In genomic region chr1:51312718-51313117, GRCh38 we compare ENCODE assay signal across 17 cellular contexts. TPM values are rescaled to one million over a fixed set of nuclear protein-coding genes. Genes with fewer than 3 reads are reported as not detected.
DNase-seq lines count a peak whose midpoint lies in the region; ATAC-seq, FAIRE-seq and TF ChIP-seq lines count a peak whose summit lies in the region.
"Had no signal": no experiment of that assay in that cellular context is flagged by ENCODE, and none has a peak within 500 bp of the region (broad histone marks: within the 10 kb centered on the region; RNA-seq: fewer than 3 reads in every experiment).

No MANE protein-coding gene starts in this region.

- no peak overlapping the region for H4K91ac ChIP-seq in neuronal stem cell (ENCODE audit: low read depth, low read length, poor library complexity)

- H4K8ac ChIP-seq in neuronal stem cell (ENCODE audit: low read depth, low read length): no peak overlapping the region

- FAIRE-seq in A549 (lab: Jason Lieb, UNC) (no peak), RCC 7860 (lab: Jason Lieb, UNC) (no peak)
- FAIRE-seq: GM18507, HepG2, HTR-8/SVneo had no signal

- H3K4me2 ChIP-seq in A549 (no peak overlapping the region), neuronal stem cell (ENCODE audit: insufficient read depth, low read length, poor library complexity, severe bottlenecking) (no peak overlapping the region), SK-N-SH (no peak overlapping the region)

- H2AK5ac ChIP-seq in neuronal stem cell (ENCODE audit: low read depth, low read length): no peak overlapping the region

- peaks cover 31% of the 10 kb centered on the region for H3K4me1 ChIP-seq in A549
- no peaks in the 10 kb centered on the region for H3K4me1 ChIP-seq in endodermal cell (ENCODE audit: control insufficient read depth, insufficient read depth, low read length)
- peaks cover 2 to 9% of the 10 kb centered on the region in 2 donors for H3K4me1 ChIP-seq in neuronal stem cell (ENCODE audit: control insufficient read depth in 2 of 2, insufficient read depth in 1 of 2, low read depth in 1 of 2, low read length in 2 of 2)
- H3K4me1 ChIP-seq in SK-N-SH (ENCODE audit: control insufficient read depth in 1 of 2, insufficient read depth in 2 of 2, low read depth in 1 of 2, low read length in 1 of 2): peaks cover 0 to 10% of the 10 kb centered on the region in 2 experiments; a peak in 3 of 4 replicates
- H3K4me1 ChIP-seq: HAP-1 had no signal

- peaks cover 4% of the 10 kb centered on the region for H3K27me3 Mint-ChIP-seq in T-helper 17 cell
- no peaks in the 10 kb centered on the region for H3K27me3 Mint-ChIP-seq in endodermal cell (ENCODE audit: insufficient read depth)
- H3K27me3 Mint-ChIP-seq: CD4-positive, alpha-beta T cell had no signal

- no peak for TF ChIP-seq EP300 in A549 (IDR thresholded peaks at IDR 0.05)
- TF ChIP-seq EP300 in SK-N-SH (IDR thresholded peaks at IDR 0.05; ENCODE audit: borderline replicate concordance in 1 of 2, low read depth in 1 of 2, low read length in 1 of 2): no peak

- no peak overlapping the region for H2BK5ac ChIP-seq in neuronal stem cell (ENCODE audit: low read length)

- no peak overlapping the region for H3K23ac ChIP-seq in neuronal stem cell (ENCODE audit: low read depth, low read length, poor library complexity)

- no peaks in the 10 kb centered on the region for H3K79me1 ChIP-seq in neuronal stem cell (ENCODE audit: low read depth, low read length)

- H3K9me3 ChIP-seq in A549 (no peaks in the 10 kb centered on the region), T-helper 17 cell (ENCODE audit: control insufficient read depth, low read length, poor library complexity, severe bottlenecking) (no peaks in the 10 kb centered on the region), endodermal cell (ENCODE audit: control insufficient read depth, low read length) (no peaks in the 10 kb centered on the region), neuronal stem cell (replicated peaks in 1 of 2; ENCODE audit: control insufficient read depth in 2 of 2, insufficient read depth in 1 of 2, low read depth in 1 of 2, low read length in 2 of 2) (no peaks in the 10 kb centered on the region), SK-N-SH (no peaks in the 10 kb centered on the region)
- H3K9me3 ChIP-seq: BLaER1 treated with 17β-estradiol and CSF1 and Interleukin-3, amounts not matched to agents 10 nM and 100 nM; HAP-1 had no signal

- H2BK120ac ChIP-seq in neuronal stem cell (ENCODE audit: low read depth, low read length): no peak overlapping the region

- H2AFZ ChIP-seq in neuronal stem cell (ENCODE audit: low read length) (no peak overlapping the region), SK-N-SH (ENCODE audit: low read depth) (no peak overlapping the region)

- 92% methylated on average over 4 of the region's 4 CpGs for WGBS in A549 (ENCODE audit: missing lambda C conversion rate)
- WGBS in endodermal cell (ENCODE audit: insufficient coverage in 1 of 2, insufficient read length in 1 of 2), 2 experiments: 80 to 96% methylated on average over 1 to 4 of the region's 4 CpGs
- WGBS in neuronal stem cell (ENCODE audit: extremely low coverage in 2 of 2, insufficient read length in 2 of 2, insufficient replicate concordance in 1 of 2), 2 donors: no CpG with 5 or more reads among the region's 4 CpGs
- no CpG with 5 or more reads among the region's 4 CpGs for WGBS in SK-N-SH (ENCODE audit: low lambda C conversion rate)

- H3K4me3 Mint-ChIP-seq in T-helper 17 cell (no peak overlapping the region), endodermal cell (no peak overlapping the region)
- H3K4me3 Mint-ChIP-seq: CD4-positive, alpha-beta T cell had no signal

- CTCF ChIA-PET in A549 (lab: Yijun Ruan, JAX): interaction anchor here (3.5 kb wide), 1 partner anchor 16 kb away, joined by 11 read pairs; no protein-coding TSS in a partner anchor
- CTCF ChIA-PET in SK-N-SH (lab: Yijun Ruan, JAX): interaction anchor here (2.9 kb wide), 1 partner anchor 16 kb away, joined by 11 read pairs; no protein-coding TSS in a partner anchor

- no peak for TF ChIP-seq RAD21 in A549 (conservative IDR thresholded peaks at IDR 0.05 in 1 of 2, IDR thresholded peaks at IDR 0.05 in 1 of 2)
- no peak for TF ChIP-seq RAD21 in SK-N-SH (IDR thresholded peaks at IDR 0.05; ENCODE audit: low read length)

- no peak overlapping the region for H2BK12ac ChIP-seq in neuronal stem cell (ENCODE audit: low read length)

- no peaks in the 10 kb centered on the region for H3K9me2 ChIP-seq in SK-N-SH

- no peak for TF ChIP-seq POLR2A in A549 (IDR thresholded peaks at IDR 0.05; ENCODE audit: low read length)

- no peak for TF ChIP-seq CTCF in A549 (IDR thresholded peaks at IDR 0.05)
- no peak for TF ChIP-seq CTCF in endodermal cell (conservative IDR thresholded peaks at IDR 0.05)
- no peak for TF ChIP-seq CTCF in SK-N-SH (IDR thresholded peaks at IDR 0.05)

- no peak overlapping the region for H3K4me3 ChIP-seq in A549
- no peak overlapping the region for H3K4me3 ChIP-seq in endodermal cell (ENCODE audit: low read length)
- H3K4me3 ChIP-seq in neuronal stem cell (ENCODE audit: low read length in 2 of 2): no peak overlapping the region
- no peak overlapping the region for H3K4me3 ChIP-seq in SK-N-SH (ENCODE audit: low read depth in 2 of 2, low read length in 1 of 2)
- H3K4me3 ChIP-seq: BLaER1 treated with 17β-estradiol and CSF1 and Interleukin-3, amounts not matched to agents 10 nM and 100 nM; HAP-1 had no signal

- H3K9me3 Mint-ChIP-seq in endodermal cell: no peaks in the 10 kb centered on the region
- H3K9me3 Mint-ChIP-seq: CD4-positive, alpha-beta T cell had no signal

- H3K79me2 ChIP-seq in SK-N-SH (ENCODE audit: insufficient read depth): no peaks in the 10 kb centered on the region

- no peaks in the 10 kb centered on the region for H3F3A ChIP-seq in SK-N-SH (replicated peaks; ENCODE audit: insufficient read depth)

- no peak overlapping the region for H3K4ac ChIP-seq in neuronal stem cell (ENCODE audit: low read length)

- peak overlapping the region; percentile 81 to 87; a peak in 5 of 6 replicates for H3K27ac ChIP-seq in A549
- no peak overlapping the region for H3K27ac ChIP-seq in endodermal cell (ENCODE audit: low read depth, low read length)
- no peak overlapping the region for H3K27ac ChIP-seq in neuronal stem cell (replicated peaks; ENCODE audit: low read length)
- no peak overlapping the region for H3K27ac ChIP-seq in SK-N-SH (ENCODE audit: low read depth in 2 of 2, low read length in 1 of 2)

- DNase-seq in A549 (ENCODE audit: low read depth in 1 of 2, low spot score in 1 of 2) (no peak), T-helper 17 cell (no peak), endodermal cell (peak; percentile 32), neuronal stem cell (ENCODE audit: low spot score) (no peak), SK-N-SH (no peak), RCC 7860 (ENCODE audit: low spot score) (no peak), NCI-H2081 treated with DMSO at 0.1 percent for 48 hours (lab: John Stamatoyannopoulos, UW) (no peak)
- DNase-seq in stimulated activated CD8-positive, alpha-beta memory T cell treated with anti-CD3 and anti-CD28 coated beads, Interleukin-4, amount 100 ng/mL, for 48 hours: no peak
- DNase-seq: 8988T; Calu3; CD4-positive, alpha-beta T cell; DMS 273 treated with DMSO at 0.1 percent for 48 hours had no signal

- no peaks in the 10 kb centered on the region for H3K27me3 ChIP-seq in endodermal cell (ENCODE audit: control insufficient read depth, insufficient read depth, low read length, poor library complexity, severe bottlenecking)
- H3K27me3 ChIP-seq in neuronal stem cell (ENCODE audit: control insufficient read depth in 3 of 3, insufficient read depth in 3 of 3, low read depth in 1 of 3, low read length in 3 of 3): peaks cover 0 to 12% (median 0%) of the 10 kb centered on the region in 3 experiments
- H3K27me3 ChIP-seq in SK-N-SH (ENCODE audit: insufficient read depth): no peaks in the 10 kb centered on the region
- H3K27me3 ChIP-seq: BLaER1 treated with 17β-estradiol and CSF1 and Interleukin-3, amounts not matched to agents 10 nM and 100 nM had no signal

- POLR2A ChIA-PET in A549 (lab: Yijun Ruan, JAX): no interaction called here
- POLR2A ChIA-PET in SK-N-SH (lab: Yijun Ruan, JAX): no interaction called here

- ATAC-seq in A549 (no peak), T-helper 17 cell (no peak)

- H2BK15ac ChIP-seq in neuronal stem cell (ENCODE audit: low read length): no peak overlapping the region

- H4K20me1 ChIP-seq in SK-N-SH (ENCODE audit: insufficient read depth): no peaks in the 10 kb centered on the region
- H4K20me1 ChIP-seq: BLaER1 treated with 17β-estradiol and CSF1 and Interleukin-3, amounts not matched to agents 10 nM and 100 nM had no signal

- H3K9ac ChIP-seq in endodermal cell (ENCODE audit: extremely low read depth, low read length, poor library complexity, severe bottlenecking): no peak overlapping the region
- no peak overlapping the region for H3K9ac ChIP-seq in neuronal stem cell (ENCODE audit: low read depth, low read length, poor library complexity)
- H3K9ac ChIP-seq in SK-N-SH: no peak overlapping the region
- H3K9ac ChIP-seq: BLaER1 treated with 17β-estradiol and CSF1 and Interleukin-3, amounts not matched to agents 10 nM and 100 nM had no signal

- no peaks in the 10 kb centered on the region for H3K36me3 Mint-ChIP-seq in T-helper 17 cell (ENCODE audit: low read depth)
- no peaks in the 10 kb centered on the region for H3K36me3 Mint-ChIP-seq in endodermal cell (ENCODE audit: low read depth)

- H3K36me3 ChIP-seq in endodermal cell (ENCODE audit: control insufficient read depth, insufficient read depth, low read length) (no peaks in the 10 kb centered on the region), neuronal stem cell (replicated peaks in 1 of 2; ENCODE audit: control insufficient read depth in 2 of 2, insufficient read depth in 2 of 2, low read length in 2 of 2) (no peaks in the 10 kb centered on the region), SK-N-SH (replicated peaks in 1 of 2; ENCODE audit: control insufficient read depth in 1 of 2, insufficient read depth in 2 of 2, low read length in 1 of 2) (no peaks in the 10 kb centered on the region)
- H3K36me3 ChIP-seq: BLaER1 treated with 17β-estradiol and CSF1 and Interleukin-3, amounts not matched to agents 10 nM and 100 nM; HAP-1 had no signal

- H3K18ac ChIP-seq in neuronal stem cell (ENCODE audit: low read length): no peak overlapping the region

- peak overlapping the region; percentile 15 for H3K14ac ChIP-seq in neuronal stem cell (ENCODE audit: low read length)

- H3K27ac Mint-ChIP-seq in T-helper 17 cell (peak overlapping the region; percentile 51), endodermal cell (no peak overlapping the region)
- H3K27ac Mint-ChIP-seq: CD4-positive, alpha-beta T cell had no signal

- H3K4me1 Mint-ChIP-seq in T-helper 17 cell: peaks cover 15% of the 10 kb centered on the region
- peaks cover 11% of the 10 kb centered on the region for H3K4me1 Mint-ChIP-seq in endodermal cell

RNA-seq across cellular contexts. Expression of gene TTC39A, which starts 17.6 kb away (rescaled TPM):
- 6.2 TPM in 2 replicates for polyA plus RNA-seq in A549 (2011; rRNA removed)
- 1.6 and 2.0 TPM in 2 replicates for polyA plus RNA-seq in A549 (2012; cell fraction: cytosol; rRNA removed)
- 1.4 and 1.7 TPM in 2 replicates for polyA plus RNA-seq in A549 (2012; cell fraction: nucleus; rRNA removed)
- 1.4 to 2.0 TPM (median 1.7 TPM) in 3 replicates for polyA plus RNA-seq in A549 (2017; fragmentation: RNase III; extraction: RNeasy Plus Mini Kit Qiagen cat#74134 plus additional on column Dnase treatment)
- 9.5 and 11.5 TPM in 2 replicates for polyA minus RNA-seq in A549 (2011; rRNA and poly(A)+ RNA removed)
- total RNA-seq in T-helper 17 cell: not detected
- total RNA-seq in endodermal cell: 10 to 100 TPM; 12.8 to 20.7 TPM
- polyA plus RNA-seq in endodermal cell (2013, experiment 1 of 2): 2.1 TPM
- 4.3 TPM for polyA plus RNA-seq in endodermal cell (2013, experiment 2 of 2)
- 0.89 TPM for polyA plus RNA-seq in neuronal stem cell (2013, experiment 1 of 2)
- 0.71 TPM for polyA plus RNA-seq in neuronal stem cell (2013, experiment 2 of 2)
- polyA plus RNA-seq in SK-N-SH (2012; rRNA removed): 0.97 and 1.3 TPM in 2 replicates
- 0.70 and 1.0 TPM in 2 replicates for polyA plus RNA-seq in SK-N-SH (2012; cell fraction: cytosol; rRNA removed)
- polyA plus RNA-seq in SK-N-SH (2012; cell fraction: nucleus; rRNA removed): 1.1 and 1.4 TPM in 2 replicates
- total RNA-seq: CD4-positive, alpha-beta T cell had no signal

Comparison
In these comparisons a context has a peak if more than half of its experiments do, and no peak if none do; other contexts are left out.
1. H3K27ac ChIP-seq: peak in A549 (2 of 2); none in endodermal cell (single experiment), neuronal stem cell (single experiment) and SK-N-SH (0 of 2).
2. RNA of gene TTC39A, which starts 17.6 kb away (total RNA-seq): 12.8 to 20.7 TPM in endodermal cell; not detected in T-helper 17 cell; every median in the first group is over 10 times any median in the second.